Comparison of ENCODE assay signal across 21 cellular contexts in genomic region chr18:74271656-74272055, GRCh38. TPM values are rescaled to one million over a fixed set of nuclear protein-coding genes. Genes with fewer than 3 reads are reported as not detected.
A peak's percentile ranks its signal among the peaks of the same experiment; 100 is the strongest.
DNase-seq lines count a peak whose midpoint lies in the region; ATAC-seq and TF ChIP-seq lines count a peak whose summit lies in the region.
"Had no signal": no experiment of that assay in that cellular context is flagged by ENCODE, and none has a peak within 500 bp of the region (broad histone marks: within the 10 kb centered on the region; RNA-seq: fewer than 3 reads in every experiment).

No MANE protein-coding gene starts in this region.

- no peak overlapping the region for H3K27ac Mint-ChIP-seq in MCF 10A (ENCODE audit: low read depth, unreplicated experiment)
- H3K27ac Mint-ChIP-seq: CD8-positive, alpha-beta memory T cell had no signal

- peak overlapping the region in 1 of 2 donors; percentile 22 for H3K27ac ChIP-seq in breast epithelium
- no peak overlapping the region for H3K27ac ChIP-seq in foreskin keratinocyte
- no peak overlapping the region for H3K27ac ChIP-seq in right cardiac atrium (ENCODE audit: low read length)
- H3K27ac ChIP-seq: 22Rv1; BLaER1 treated with 17β-estradiol and CSF1 and Interleukin-3, amounts not matched to agents 10 nM and 100 nM; SJCRH30 had no signal

- no peak for TF ChIP-seq POLR2A in breast epithelium (IDR thresholded peaks at IDR 0.05)

- no peaks in the 10 kb centered on the region for H3K4me1 ChIP-seq in breast epithelium
- H3K4me1 ChIP-seq in foreskin keratinocyte = peaks cover 6% of the 10 kb centered on the region
- H3K4me1 ChIP-seq in right cardiac atrium (ENCODE audit: control insufficient read depth, insufficient read depth, low read length) = peaks cover 27% of the 10 kb centered on the region
- H3K4me1 ChIP-seq: BLaER1 treated with 17β-estradiol and CSF1 and Interleukin-3, amounts not matched to agents 10 nM and 100 nM; SJCRH30 had no signal

- no peak for TF ChIP-seq CTCF in MCF 10A (IDR thresholded peaks at IDR 0.05; ENCODE audit: unreplicated experiment)
- TF ChIP-seq CTCF in breast epithelium (IDR thresholded peaks at IDR 0.05) = no peak
- no peak for TF ChIP-seq CTCF in epithelial cell of esophagus (IDR thresholded peaks at IDR 0.05; ENCODE audit: insufficient read depth, low read depth, low read length, missing control alignments)
- no peak for TF ChIP-seq CTCF in foreskin keratinocyte (conservative IDR thresholded peaks at IDR 0.05)

- intact Hi-C loops in MCF 10A (cut with micrococcal nuclease) = no loop called here
- intact Hi-C loops in breast epithelium (cut with DNase I; ENCODE audit: low total_unique reads) = no loop called here
- intact Hi-C loops in right cardiac atrium (cut with DNase I) = no loop called here

- H3K9me3 ChIP-seq in breast epithelium = no peaks in the 10 kb centered on the region
- no peaks in the 10 kb centered on the region for H3K9me3 ChIP-seq in right cardiac atrium (ENCODE audit: control insufficient read depth, low read length)
- H3K9me3 ChIP-seq: BLaER1 treated with 17β-estradiol and CSF1 and Interleukin-3, amounts not matched to agents 10 nM and 100 nM; SJCRH30 had no signal

- H3K36me3 Mint-ChIP-seq in MCF 10A (ENCODE audit: insufficient read depth, unreplicated experiment) = no peaks in the 10 kb centered on the region

- 93% methylated on average over 2 of the region's 2 CpGs for WGBS in right cardiac atrium

- H3K4me1 Mint-ChIP-seq in MCF 10A (ENCODE audit: insufficient read depth, unreplicated experiment) = peaks cover 6% of the 10 kb centered on the region

- CTCF ChIA-PET in MCF 10A (lab: Yijun Ruan, JAX) = interaction anchor here (0.6 kb wide), 1 partner anchor 327 kb away, joined by 3 read pairs; no protein-coding TSS in a partner anchor

- H3K4me3 ChIP-seq in breast epithelium (no peak overlapping the region), epithelial cell of esophagus (ENCODE audit: low read length) (no peak overlapping the region), right cardiac atrium (ENCODE audit: low read length) (no peak overlapping the region)
- H3K4me3 ChIP-seq: BLaER1 treated with 17β-estradiol and CSF1 and Interleukin-3, amounts not matched to agents 10 nM and 100 nM; SJCRH30 had no signal

- H3K27me3 Mint-ChIP-seq in MCF 10A (ENCODE audit: insufficient read depth, unreplicated experiment) = no peaks in the 10 kb centered on the region
- H3K27me3 Mint-ChIP-seq: CD8-positive, alpha-beta memory T cell had no signal

- peak; percentile 44 for DNase-seq in MCF 10A (ENCODE audit: unreplicated experiment)
- no peak for DNase-seq in breast epithelium (ENCODE audit: low spot score in 2 of 2)
- DNase-seq in epithelial cell of esophagus (ENCODE audit: low read depth) = peak; percentile 86
- peak; percentile 25 to 66 for DNase-seq in foreskin keratinocyte
- DNase-seq in cerebellar cortex (ENCODE audit: low spot score) = no peak
- no peak for DNase-seq in NCI-H2227 (lab: John Stamatoyannopoulos, UW; ENCODE audit: unreplicated experiment)
- DNase-seq in right cardiac atrium = no peak
- DNase-seq: CD8-positive, alpha-beta memory T cell; DMS79 treated with DMSO at 0.1 percent for 48 hours; KG1; NCI-H1105 treated with DMSO at 0.1 percent for 48 hours; NCI-H187; NCI-H2171; NCI-H446 treated with DMSO at 0.1 percent for 48 hours; NCI-H748 treated with DMSO at 0.1 percent for 48 hours; SJCRH30 had no signal

- POLR2A ChIA-PET in MCF 10A (lab: Yijun Ruan, JAX) = interaction anchor here (0.9 kb wide), 1 partner anchor 21 kb away, joined by 3 read pairs; no protein-coding TSS in a partner anchor

- H3K27me3 ChIP-seq in breast epithelium = no peaks in the 10 kb centered on the region
- no peaks in the 10 kb centered on the region for H3K27me3 ChIP-seq in foreskin keratinocyte
- H3K27me3 ChIP-seq in right cardiac atrium (ENCODE audit: control insufficient read depth, insufficient read depth) = no peaks in the 10 kb centered on the region
- H3K27me3 ChIP-seq: BLaER1 treated with 17β-estradiol and CSF1 and Interleukin-3, amounts not matched to agents 10 nM and 100 nM; SJCRH30 had no signal

- H3K4me3 Mint-ChIP-seq in MCF 10A (ENCODE audit: unreplicated experiment) = no peak overlapping the region
- H3K4me3 Mint-ChIP-seq: CD8-positive, alpha-beta memory T cell had no signal

- peak; percentile 79 for ATAC-seq in foreskin keratinocyte
- no peak for ATAC-seq in HG02884 (IDR thresholded peaks at IDR 0.05; ENCODE audit: unreplicated experiment)
- ATAC-seq in right cardiac atrium = no peak
- ATAC-seq: HCT116 had no signal

- no TSS peak for BruUV-seq in MCF 10A (replicated peaks; lab: Mats Ljungman, UMichigan)

- no peaks in the 10 kb centered on the region for H3K9me3 Mint-ChIP-seq in MCF 10A (ENCODE audit: unreplicated experiment)
- H3K9me3 Mint-ChIP-seq: CD8-positive, alpha-beta memory T cell had no signal

- H3K36me3 ChIP-seq in breast epithelium = no peaks in the 10 kb centered on the region
- H3K36me3 ChIP-seq: SJCRH30 had no signal

RNA-seq across cellular contexts. Expression of gene CYB5A, which starts 20.1 kb away (rescaled TPM):
- total RNA-seq in MCF 10A (2022) (19.4 and 27.5 TPM in 2 replicates), breast epithelium (100 to 1,000 TPM; 185 to 646 (median 300) TPM), foreskin keratinocyte (36.4 and 49.0 TPM in 2 replicates), right cardiac atrium (10 to 100 TPM; 40.4 to 53.6 (median 48.8) TPM)
- polyA plus RNA-seq in foreskin keratinocyte (52.4 and 70.8 TPM in 2 replicates), right cardiac atrium (91.8 TPM)
- total RNA-seq: G401 had no signal

RNA-seq across cellular contexts. Expression of gene C18orf63, which starts 44.0 kb away (rescaled TPM):
- not detected in 2 replicates for total RNA-seq in MCF 10A (2022)
- total RNA-seq in breast epithelium = under 1 TPM in 1 of 3 donors, not detected in 2; 0.16 TPM
- not detected in 2 replicates for total RNA-seq in foreskin keratinocyte
- not detected in 2 replicates for polyA plus RNA-seq in foreskin keratinocyte
- total RNA-seq in right cardiac atrium = not detected
- polyA plus RNA-seq in right cardiac atrium = not detected
- total RNA-seq: CD8-positive, alpha-beta memory T cell; G401; SJCRH30 had no signal
- polyA plus RNA-seq: CD8-positive, alpha-beta memory T cell had no signal

Comparison
In these comparisons a context has a peak if more than half of its experiments do, and no peak if none do; other contexts are left out.
1. DNase-seq: peak in MCF 10A (single experiment), epithelial cell of esophagus (single experiment) and foreskin keratinocyte (2 of 2); none in breast epithelium (0 of 2), cerebellar cortex (single experiment), NCI-H2227 (single experiment) and right cardiac atrium (0 of 3).